26 cellular contexts compared by ENCODE assay signal in genomic region chr3:112425382-112425781, GRCh38.
"Had no signal": no experiment of that assay in that cellular context is flagged by ENCODE, and none has a peak within 500 bp of the region (broad histone marks: within the 10 kb centered on the region; RNA-seq: fewer than 3 reads in every experiment).

No MANE protein-coding gene starts in this region.

- H3K27ac ChIP-seq: esophagus muscularis mucosa, foreskin keratinocyte, heart right ventricle, left ventricle myocardium inferior, right atrium auricular region, uterus had no signal

- H3K36me3 Mint-ChIP-seq: activated CD8-positive, alpha-beta memory T cell treated with anti-CD3 and anti-CD28 coated beads, Interleukin-2, amount 10 ng/mL, durations not matched to agents 7 days and 5 days; activated naive CD4-positive, alpha-beta T cell treated with anti-CD3 and anti-CD28 coated beads, Interleukin-2, amount 50 U/mL, for 24 hours; natural killer cell treated with Interleukin-12 subunit alpha and Interleukin-12 subunit beta and Interleukin-15 and Interleukin-18, amount 100 ng/mL, for 72 hours; type B pancreatic cell had no signal

- DNase-seq: activated CD4-positive, alpha-beta T cell treated with anti-CD3 and anti-CD28 coated beads for 36 hours; activated CD8-positive, alpha-beta memory T cell treated with anti-CD3 and anti-CD28 coated beads, Interleukin-2, amount 10 ng/mL, durations not matched to agents 7 days and 5 days; activated CD8-positive, alpha-beta T cell treated with anti-CD3 and anti-CD28 coated beads, Interleukin-2, amount 10 ng/mL, durations not matched to agents 7 days and 5 days; activated naive CD8-positive, alpha-beta T cell treated with anti-CD3 and anti-CD28 coated beads, Interleukin-2, amount 50 U/mL, for 24 hours; activated T-cell treated with anti-CD3 and anti-CD28 coated beads, Interleukin-2, amount 50 U/mL, for 48 hours; amygdala; dermis blood vessel endothelial cell; effector CD4-positive, alpha-beta T cell; foreskin keratinocyte; heart right ventricle; islet precursor cell; left ventricle myocardium inferior; mesendoderm; mucosa of descending colon; stimulated activated CD4-positive, alpha-beta T cell treated with anti-CD3 and anti-CD28 coated beads, Interleukin-4, amount 100 ng/mL, for 1 hour; T-helper 2 cell; uterus had no signal

- H3K27ac Mint-ChIP-seq: activated CD4-positive, alpha-beta T cell treated with anti-CD3 and anti-CD28 coated beads for 36 hours; activated CD8-positive, alpha-beta memory T cell treated with anti-CD3 and anti-CD28 coated beads, Interleukin-2, amount 10 ng/mL, durations not matched to agents 7 days and 5 days; activated CD8-positive, alpha-beta T cell treated with anti-CD3 and anti-CD28 coated beads, Interleukin-2, amount 10 ng/mL, durations not matched to agents 7 days and 5 days; activated naive CD4-positive, alpha-beta T cell treated with anti-CD3 and anti-CD28 coated beads, Interleukin-2, amount 50 U/mL, for 24 hours; activated T-helper 2 cell treated with anti-CD3 and anti-CD28 coated beads, Interferon-gamma antibody, Interleukin-2, Interleukin-4, amounts not matched to agents 10 μg/mL and 5 μg/mL and 100 μg/mL, durations not matched to agents 14 hours and 24 hours and 36 hours; natural killer cell treated with Interleukin-12 subunit alpha and Interleukin-12 subunit beta and Interleukin-15 and Interleukin-18, amount 100 ng/mL, for 72 hours; stimulated activated naive CD8-positive, alpha-beta T cell treated with anti-CD3 and anti-CD28 coated beads, Interleukin-15, Interleukin-2, amounts not matched to agents 100 ng/mL and 50 ng/mL, for 24 hours; type B pancreatic cell had no signal

- H3K4me1 ChIP-seq: foreskin keratinocyte, heart right ventricle, left ventricle myocardium inferior, right atrium auricular region, uterus had no signal

- H3K4me1 Mint-ChIP-seq: activated CD8-positive, alpha-beta memory T cell treated with anti-CD3 and anti-CD28 coated beads, Interleukin-2, amount 10 ng/mL, durations not matched to agents 7 days and 5 days; central memory CD8-positive, alpha-beta T cell had no signal

- ATAC-seq: activated CD4-positive, alpha-beta T cell treated with anti-CD3 and anti-CD28 coated beads for 36 hours; activated CD8-positive, alpha-beta memory T cell treated with anti-CD3 and anti-CD28 coated beads, Interleukin-2, amount 10 ng/mL, durations not matched to agents 7 days and 5 days; activated CD8-positive, alpha-beta T cell treated with anti-CD3 and anti-CD28 coated beads, Interleukin-2, amount 10 ng/mL, durations not matched to agents 7 days and 5 days; activated naive CD8-positive, alpha-beta T cell treated with anti-CD3 and anti-CD28 coated beads, Interleukin-2, amount 50 U/mL, for 24 hours; foreskin keratinocyte; heart right ventricle; mucosa of descending colon; natural killer cell treated with Interleukin-12 subunit alpha and Interleukin-12 subunit beta and Interleukin-15 and Interleukin-18, amount 100 ng/mL, for 72 hours had no signal

- H3K4me3 ChIP-seq: esophagus muscularis mucosa, heart right ventricle, left ventricle myocardium inferior, lung, mucosa of descending colon, right atrium auricular region, uterus had no signal

- H3K27me3 ChIP-seq: esophagus muscularis mucosa, foreskin keratinocyte, heart right ventricle, right atrium auricular region, uterus had no signal

- H3K9me3 Mint-ChIP-seq: activated naive CD4-positive, alpha-beta T cell treated with anti-CD3 and anti-CD28 coated beads, Interleukin-2, amount 50 U/mL, for 24 hours; activated naive CD8-positive, alpha-beta T cell treated with anti-CD3 and anti-CD28 coated beads, Interleukin-2, amount 50 U/mL, for 24 hours; activated T-helper 2 cell treated with anti-CD3 and anti-CD28 coated beads, Interferon-gamma antibody, Interleukin-2, Interleukin-4, amounts not matched to agents 10 μg/mL and 5 μg/mL and 100 μg/mL, durations not matched to agents 14 hours and 24 hours and 36 hours; central memory CD8-positive, alpha-beta T cell; natural killer cell treated with Interleukin-12 subunit alpha and Interleukin-12 subunit beta and Interleukin-15 and Interleukin-18, amount 100 ng/mL, for 72 hours; stimulated activated naive CD8-positive, alpha-beta T cell treated with anti-CD3 and anti-CD28 coated beads, Interleukin-15, Interleukin-2, amounts not matched to agents 100 ng/mL and 50 ng/mL, for 24 hours; type B pancreatic cell had no signal

- H3K9me3 ChIP-seq: esophagus muscularis mucosa, heart right ventricle, left ventricle myocardium inferior, mucosa of descending colon, right atrium auricular region, uterus had no signal

- H3K27me3 Mint-ChIP-seq: activated CD4-positive, alpha-beta T cell treated with anti-CD3 and anti-CD28 coated beads for 36 hours; activated CD8-positive, alpha-beta memory T cell treated with anti-CD3 and anti-CD28 coated beads, Interleukin-2, amount 10 ng/mL, durations not matched to agents 7 days and 5 days; activated naive CD4-positive, alpha-beta T cell treated with anti-CD3 and anti-CD28 coated beads, Interleukin-2, amount 50 U/mL, for 24 hours; activated naive CD8-positive, alpha-beta T cell treated with anti-CD3 and anti-CD28 coated beads, Interleukin-2, amount 50 U/mL, for 24 hours; central memory CD8-positive, alpha-beta T cell; stimulated activated naive CD8-positive, alpha-beta T cell treated with anti-CD3 and anti-CD28 coated beads, Interleukin-15, Interleukin-2, amounts not matched to agents 100 ng/mL and 50 ng/mL, for 24 hours had no signal

- H3K36me3 ChIP-seq: esophagus muscularis mucosa, heart right ventricle, left ventricle myocardium inferior, right atrium auricular region, uterus had no signal

- H3K4me3 Mint-ChIP-seq: activated CD4-positive, alpha-beta T cell treated with anti-CD3 and anti-CD28 coated beads for 36 hours; activated CD8-positive, alpha-beta memory T cell treated with anti-CD3 and anti-CD28 coated beads, Interleukin-2, amount 10 ng/mL, durations not matched to agents 7 days and 5 days; activated CD8-positive, alpha-beta T cell treated with anti-CD3 and anti-CD28 coated beads, Interleukin-2, amount 10 ng/mL, durations not matched to agents 7 days and 5 days; activated naive CD4-positive, alpha-beta T cell treated with anti-CD3 and anti-CD28 coated beads, Interleukin-2, amount 50 U/mL, for 24 hours; activated naive CD8-positive, alpha-beta T cell treated with anti-CD3 and anti-CD28 coated beads, Interleukin-2, amount 50 U/mL, for 24 hours; central memory CD8-positive, alpha-beta T cell; natural killer cell treated with Interleukin-12 subunit alpha and Interleukin-12 subunit beta and Interleukin-15 and Interleukin-18, amount 100 ng/mL, for 72 hours; stimulated activated naive CD8-positive, alpha-beta T cell treated with anti-CD3 and anti-CD28 coated beads, Interleukin-15, Interleukin-2, amounts not matched to agents 100 ng/mL and 50 ng/mL, for 24 hours; type B pancreatic cell had no signal
